Comparison of ENCODE assay signal across 9 cellular contexts in genomic region chr5:392431-392988, GRCh38. TPM values are rescaled to one million over a fixed set of nuclear protein-coding genes. Genes with fewer than 3 reads are reported as not detected.
DNase-seq lines count a peak whose midpoint lies in the region; ATAC-seq and TF ChIP-seq lines count a peak whose summit lies in the region.
"Had no signal": no experiment of that assay in that cellular context is flagged by ENCODE, and none has a peak within 500 bp of the region (broad histone marks: within the 10 kb centered on the region; RNA-seq: fewer than 3 reads in every experiment).

No MANE protein-coding gene starts in this region.

- peaks cover 80% of the 10 kb centered on the region for H3K4me1 ChIP-seq in OCI-LY1 (ENCODE audit: insufficient read depth, low read length, severe bottlenecking)
- H3K4me1 ChIP-seq in naive thymus-derived CD4-positive, alpha-beta T cell (ENCODE audit: control insufficient read depth in 2 of 2, insufficient read depth in 2 of 2, low read length in 2 of 2): peaks cover 0 to 8% of the 10 kb centered on the region in 2 donors
- H3K4me1 ChIP-seq: parathyroid adenoma had no signal

- H3K4me3 Mint-ChIP-seq in activated T-cell treated with anti-CD3 and anti-CD28 coated beads, Interleukin-2, amount 50 U/mL, for 72 hours: peak overlapping the region; percentile 80 to 89
- peak overlapping the region; percentile 70 to 86 (median 78) for H3K4me3 Mint-ChIP-seq in naive thymus-derived CD4-positive, alpha-beta T cell
- no peak overlapping the region for H3K4me3 Mint-ChIP-seq in progenitor cell of endocrine pancreas (ENCODE audit: low read depth)

- no peaks in the 10 kb centered on the region for H3K79me2 ChIP-seq in OCI-LY1 (ENCODE audit: insufficient read depth, low read length)
- H3K79me2 ChIP-seq: parathyroid adenoma had no signal

- peak overlapping the region; percentile 59 for H3K9ac ChIP-seq in OCI-LY1 (ENCODE audit: low read length)
- H3K9ac ChIP-seq: parathyroid adenoma had no signal

- H3K27ac Mint-ChIP-seq in activated T-cell treated with anti-CD3 and anti-CD28 coated beads, Interleukin-2, amount 50 U/mL, for 72 hours: peak overlapping the region; percentile 92
- H3K27ac Mint-ChIP-seq in naive thymus-derived CD4-positive, alpha-beta T cell: peak overlapping the region; percentile 6 to 95 (median 70)
- no peak overlapping the region for H3K27ac Mint-ChIP-seq in progenitor cell of endocrine pancreas

- CTCF ChIA-PET in naive thymus-derived CD4-positive, alpha-beta T cell (lab: Charles Lee): no interaction called here

- H3K4me2 ChIP-seq in OCI-LY1 (ENCODE audit: low read length): peak overlapping the region; percentile 57

- H3K9me2 ChIP-seq in OCI-LY1 (ENCODE audit: low read depth, low read length): no peaks in the 10 kb centered on the region

- TF ChIP-seq CTCF in OCI-LY1 (IDR thresholded peaks at IDR 0.05; ENCODE audit: low read length): no peak
- no peak for TF ChIP-seq CTCF in progenitor cell of endocrine pancreas (IDR thresholded peaks at IDR 0.05; ENCODE audit: unreplicated experiment)

- H3K36me3 Mint-ChIP-seq in activated T-cell treated with anti-CD3 and anti-CD28 coated beads, Interleukin-2, amount 50 U/mL, for 72 hours (ENCODE audit: insufficient read depth in 2 of 2): peaks cover 6 to 17% of the 10 kb centered on the region in 2 donors
- peaks cover 0 to 16% (median 0%) of the 10 kb centered on the region in 5 donors for H3K36me3 Mint-ChIP-seq in naive thymus-derived CD4-positive, alpha-beta T cell
- H3K36me3 Mint-ChIP-seq in progenitor cell of endocrine pancreas (ENCODE audit: insufficient read depth): no peaks in the 10 kb centered on the region

- H3K4me1 Mint-ChIP-seq in activated T-cell treated with anti-CD3 and anti-CD28 coated beads, Interleukin-2, amount 50 U/mL, for 72 hours (ENCODE audit: low read depth): peaks cover 50% of the 10 kb centered on the region
- H3K4me1 Mint-ChIP-seq in naive thymus-derived CD4-positive, alpha-beta T cell: peaks cover 13 to 38% (median 27%) of the 10 kb centered on the region in 7 donors
- no peaks in the 10 kb centered on the region for H3K4me1 Mint-ChIP-seq in progenitor cell of endocrine pancreas (ENCODE audit: low read depth)

- no peaks in the 10 kb centered on the region for H3K36me3 ChIP-seq in OCI-LY1 (ENCODE audit: insufficient read depth, low read length)
- H3K36me3 ChIP-seq in naive thymus-derived CD4-positive, alpha-beta T cell (ENCODE audit: control insufficient read depth in 2 of 3, insufficient read depth in 3 of 3, low read length in 3 of 3): no peaks in the 10 kb centered on the region

- DNase-seq in activated T-cell treated with anti-CD3 and anti-CD28 coated beads, Interleukin-2, amount 50 U/mL, for 72 hours: peak; percentile 89 to 94
- peak in 8 of 9 donors; percentile 34 to 80 (median 65) for DNase-seq in naive thymus-derived CD4-positive, alpha-beta T cell
- DNase-seq in SK-N-DZ (ENCODE audit: low spot score): no peak
- DNase-seq in progenitor cell of endocrine pancreas (ENCODE audit: low spot score, unreplicated experiment): no peak
- DNase-seq in NCI-H226: no peak

- no peaks in the 10 kb centered on the region for H3F3A ChIP-seq in OCI-LY1 (ENCODE audit: insufficient read depth, low read length)

- H3K9me3 Mint-ChIP-seq in activated T-cell treated with anti-CD3 and anti-CD28 coated beads, Interleukin-2, amount 50 U/mL, for 72 hours: no peaks in the 10 kb centered on the region
- peaks cover 0 to 2% (median 0%) of the 10 kb centered on the region in 11 donors for H3K9me3 Mint-ChIP-seq in naive thymus-derived CD4-positive, alpha-beta T cell
- H3K9me3 Mint-ChIP-seq in progenitor cell of endocrine pancreas (ENCODE audit: low read depth): no peaks in the 10 kb centered on the region

- H3K4me3 ChIP-seq in OCI-LY1 (ENCODE audit: low read depth, low read length, poor library complexity, severe bottlenecking): peak overlapping the region; percentile 51
- H3K4me3 ChIP-seq in naive thymus-derived CD4-positive, alpha-beta T cell (ENCODE audit: low read length): peak overlapping the region; percentile 51

- intact Hi-C loops in naive thymus-derived CD4-positive, alpha-beta T cell (cut with micrococcal nuclease): loop anchor here in 1 of 2 donors (1.0 to 2.0 kb wide), 4 partner anchors 13 to 174 kb away; partner anchors contain the start of genes AHRR, CCDC127 and SDHA

- H3K9me3 ChIP-seq in OCI-LY1 (ENCODE audit: low read length): no peaks in the 10 kb centered on the region
- no peaks in the 10 kb centered on the region for H3K9me3 ChIP-seq in naive thymus-derived CD4-positive, alpha-beta T cell (ENCODE audit: control insufficient read depth in 2 of 3, low read length in 3 of 3)

- no peaks in the 10 kb centered on the region for H4K20me1 ChIP-seq in OCI-LY1 (ENCODE audit: insufficient read depth, low read length)

- H2AFZ ChIP-seq in OCI-LY1 (ENCODE audit: low read length): no peak overlapping the region
- H2AFZ ChIP-seq: parathyroid adenoma had no signal

- POLR2A ChIA-PET in naive thymus-derived CD4-positive, alpha-beta T cell (lab: Charles Lee): no interaction called here

- H3K27ac ChIP-seq in OCI-LY1 (ENCODE audit: low read depth, low read length, poor library complexity, severe bottlenecking): peak overlapping the region; percentile 95
- no peak overlapping the region for H3K27ac ChIP-seq in naive thymus-derived CD4-positive, alpha-beta T cell (ENCODE audit: low read depth, low read length)
- H3K27ac ChIP-seq: parathyroid adenoma had no signal

- H3K27me3 ChIP-seq in OCI-LY1 (ENCODE audit: insufficient read depth, low read length): no peaks in the 10 kb centered on the region
- no peaks in the 10 kb centered on the region for H3K27me3 ChIP-seq in naive thymus-derived CD4-positive, alpha-beta T cell (ENCODE audit: control insufficient read depth in 2 of 2, insufficient read depth in 2 of 2, low read length in 2 of 2)

- peak; percentile 67 for ATAC-seq in GM18519 (IDR thresholded peaks at IDR 0.05; ENCODE audit: low FRiP score, unreplicated experiment)
- peak; percentile 82 for ATAC-seq in HG02623 (IDR thresholded peaks at IDR 0.05; ENCODE audit: unreplicated experiment)
- ATAC-seq in activated T-cell treated with anti-CD3 and anti-CD28 coated beads, Interleukin-2, amount 50 U/mL, for 72 hours (replicated peaks in 1 of 2): peak; percentile 93 to 98
- ATAC-seq in naive thymus-derived CD4-positive, alpha-beta T cell: peak; percentile 85

- H3K27me3 Mint-ChIP-seq in activated T-cell treated with anti-CD3 and anti-CD28 coated beads, Interleukin-2, amount 50 U/mL, for 72 hours (ENCODE audit: low read depth): no peaks in the 10 kb centered on the region
- H3K27me3 Mint-ChIP-seq in naive thymus-derived CD4-positive, alpha-beta T cell: no peaks in the 10 kb centered on the region
- peaks cover 16% of the 10 kb centered on the region for H3K27me3 Mint-ChIP-seq in progenitor cell of endocrine pancreas

RNA-seq across cellular contexts. Expression of gene EXOC3, which starts 50.5 kb away (rescaled TPM):
- 10 to 100 TPM; 60.1 to 78.2 TPM for total RNA-seq in activated T-cell treated with anti-CD3 and anti-CD28 coated beads, Interleukin-2, amount 50 U/mL, for 72 hours
- total RNA-seq in naive thymus-derived CD4-positive, alpha-beta T cell: 100 to 1,000 TPM in 1 of 5 experiments, 10 to 100 TPM in 4; 79.1 to 105 (median 89.8) TPM
- polyA plus RNA-seq in naive thymus-derived CD4-positive, alpha-beta T cell: 10 to 100 TPM; 44.3 to 47.5 TPM
- 17.0 and 18.3 TPM in 2 replicates for polyA plus RNA-seq in SK-N-DZ (2014; cell fraction: cytosol; rRNA removed)
- 31.7 and 46.3 TPM in 2 replicates for polyA plus RNA-seq in SK-N-DZ (2014; cell fraction: nucleus; rRNA removed)
- total RNA-seq in progenitor cell of endocrine pancreas: 66.5 and 67.3 TPM in 2 replicates

Comparison
In these comparisons a context has a peak if more than half of its experiments do, and no peak if none do; other contexts are left out.
1. DNase-seq: peak in activated T-cell treated with anti-CD3 and anti-CD28 coated beads, Interleukin-2, amount 50 U/mL, for 72 hours (2 of 2) and naive thymus-derived CD4-positive, alpha-beta T cell (8 of 9); none in SK-N-DZ (single experiment), progenitor cell of endocrine pancreas (single experiment) and NCI-H226 (single experiment).
2. Peak in every context shown above with its lines, with median percentiles within 50 percentile points of each other: ATAC-seq.